1 cellular context compared by ENCODE assay signal in genomic region chr6:87583822-87584221, GRCh38.
TF ChIP-seq lines count a peak whose summit lies in the region.

No MANE protein-coding gene starts in this region.

TF ChIP-seq in HepG2, 621 proteins besides CTCF, POLR2A, EP300 and RAD21 (continued from another document and continues in another):
- TF ChIP-seq ZBED4 (CRISPR knock-in tag; IDR thresholded peaks at IDR 0.05; ENCODE audit: borderline replicate concordance), result no peak
- TF ChIP-seq MLX (CRISPR knock-in tag; IDR thresholded peaks at IDR 0.05), result peak; percentile 61; the same call in 1 of the 2 replicates
- TF ChIP-seq ZSCAN20 (CRISPR knock-in tag; IDR thresholded peaks at IDR 0.05; ENCODE audit: borderline replicate concordance), result no peak
- no peak for TF ChIP-seq ZC3H4 (CRISPR knock-in tag; IDR thresholded peaks at IDR 0.05; ENCODE audit: borderline replicate concordance)
- no peak for TF ChIP-seq KLF13 (CRISPR knock-in tag; IDR thresholded peaks at IDR 0.05)
- TF ChIP-seq USF2 (IDR thresholded peaks at IDR 0.05; ENCODE audit: low read depth, low read length), result no peak
- no peak for TF ChIP-seq USF2 (CRISPR knock-in tag; IDR thresholded peaks at IDR 0.05; ENCODE audit: borderline replicate concordance)
- TF ChIP-seq XBP1 (CRISPR knock-in tag; IDR thresholded peaks at IDR 0.05), result no peak
- TF ChIP-seq AHDC1 (CRISPR knock-in tag; IDR thresholded peaks at IDR 0.05; ENCODE audit: borderline replicate concordance), result no peak
- no peak for TF ChIP-seq RAD51 (IDR thresholded peaks at IDR 0.05; ENCODE audit: borderline replicate concordance)
- TF ChIP-seq CBX5 (CRISPR knock-in tag; IDR thresholded peaks at IDR 0.05; ENCODE audit: borderline replicate concordance), result no peak
- no peak for TF ChIP-seq ZNF138 (CRISPR knock-in tag; IDR thresholded peaks at IDR 0.05; ENCODE audit: low read depth)
- TF ChIP-seq ZNF784 (CRISPR knock-in tag; IDR thresholded peaks at IDR 0.05; ENCODE audit: borderline replicate concordance), result no peak
- TF ChIP-seq CREM (IDR thresholded peaks at IDR 0.05), result peak; percentile 87
- TF ChIP-seq CREM (CRISPR knock-in tag; IDR thresholded peaks at IDR 0.05), result no peak
- TF ChIP-seq KDM5B (CRISPR knock-in tag; IDR thresholded peaks at IDR 0.05; ENCODE audit: borderline replicate concordance), result no peak
- no peak for TF ChIP-seq SRSF1 (optimal IDR thresholded peaks at IDR 0.05; ENCODE audit: low read depth, low read length)
- no peak for TF ChIP-seq TIGD3 (CRISPR knock-in tag; IDR thresholded peaks at IDR 0.05; ENCODE audit: borderline replicate concordance)
- no peak for TF ChIP-seq E2F1 (CRISPR knock-in tag; IDR thresholded peaks at IDR 0.05)
- no peak for TF ChIP-seq PBX3 (CRISPR knock-in tag; IDR thresholded peaks at IDR 0.05; ENCODE audit: borderline replicate concordance)
- TF ChIP-seq KDM1A (CRISPR knock-in tag; IDR thresholded peaks at IDR 0.05), result no peak
- no peak for TF ChIP-seq SNAI1 (CRISPR knock-in tag; IDR thresholded peaks at IDR 0.05; ENCODE audit: borderline replicate concordance)
- no peak for TF ChIP-seq SATB2 (CRISPR knock-in tag; IDR thresholded peaks at IDR 0.05)
- no peak for TF ChIP-seq ZNF619 (CRISPR knock-in tag; IDR thresholded peaks at IDR 0.05)
- no peak for TF ChIP-seq MYPOP (CRISPR knock-in tag; IDR thresholded peaks at IDR 0.05)
- no peak for TF ChIP-seq ZMYM3 (CRISPR knock-in tag; IDR thresholded peaks at IDR 0.05)
- peak; percentile 33; the same call in 1 of the 2 replicates for TF ChIP-seq MIXL1 (CRISPR knock-in tag; IDR thresholded peaks at IDR 0.05)
- peak; percentile 90 for TF ChIP-seq FOXP4 (CRISPR knock-in tag; IDR thresholded peaks at IDR 0.05)
- no peak for TF ChIP-seq ZNF382 (CRISPR knock-in tag; IDR thresholded peaks at IDR 0.05; ENCODE audit: borderline replicate concordance)
- TF ChIP-seq SAP130 (CRISPR knock-in tag; IDR thresholded peaks at IDR 0.05; ENCODE audit: low read depth), result peak; percentile 71
- TF ChIP-seq MTERF4 (CRISPR knock-in tag; IDR thresholded peaks at IDR 0.05), result no peak
- no peak for TF ChIP-seq ZFP90 (CRISPR knock-in tag; IDR thresholded peaks at IDR 0.05; ENCODE audit: borderline replicate concordance)
- peak; percentile 34; the same call in 1 of the 2 replicates for TF ChIP-seq HNF4G (IDR thresholded peaks at IDR 0.05; ENCODE audit: borderline replicate concordance, low read depth, low read length)
- no peak for TF ChIP-seq HNF4G (CRISPR knock-in tag; IDR thresholded peaks at IDR 0.05; ENCODE audit: borderline replicate concordance, low read depth)
- TF ChIP-seq NR2F6 (IDR thresholded peaks at IDR 0.05), result peak; percentile 51; the same call in 1 of the 2 replicates
- TF ChIP-seq NR2F6 (CRISPR knock-in tag; IDR thresholded peaks at IDR 0.05), result peak; percentile 65
- 0 out of 2 replicates have a peak, but pooled peaks have one; percentile 29 for TF ChIP-seq KLF6 (CRISPR knock-in tag; IDR thresholded peaks at IDR 0.05)
- peak; percentile 96 for TF ChIP-seq FOXA3 (CRISPR knock-in tag; IDR thresholded peaks at IDR 0.05)
- no peak for TF ChIP-seq ZNF777 (CRISPR knock-in tag; IDR thresholded peaks at IDR 0.05)
- TF ChIP-seq MTA1 (CRISPR knock-in tag; IDR thresholded peaks at IDR 0.05; ENCODE audit: borderline replicate concordance), result no peak
